8 cellular contexts compared by ENCODE assay signal in the genomic region with DNA sequence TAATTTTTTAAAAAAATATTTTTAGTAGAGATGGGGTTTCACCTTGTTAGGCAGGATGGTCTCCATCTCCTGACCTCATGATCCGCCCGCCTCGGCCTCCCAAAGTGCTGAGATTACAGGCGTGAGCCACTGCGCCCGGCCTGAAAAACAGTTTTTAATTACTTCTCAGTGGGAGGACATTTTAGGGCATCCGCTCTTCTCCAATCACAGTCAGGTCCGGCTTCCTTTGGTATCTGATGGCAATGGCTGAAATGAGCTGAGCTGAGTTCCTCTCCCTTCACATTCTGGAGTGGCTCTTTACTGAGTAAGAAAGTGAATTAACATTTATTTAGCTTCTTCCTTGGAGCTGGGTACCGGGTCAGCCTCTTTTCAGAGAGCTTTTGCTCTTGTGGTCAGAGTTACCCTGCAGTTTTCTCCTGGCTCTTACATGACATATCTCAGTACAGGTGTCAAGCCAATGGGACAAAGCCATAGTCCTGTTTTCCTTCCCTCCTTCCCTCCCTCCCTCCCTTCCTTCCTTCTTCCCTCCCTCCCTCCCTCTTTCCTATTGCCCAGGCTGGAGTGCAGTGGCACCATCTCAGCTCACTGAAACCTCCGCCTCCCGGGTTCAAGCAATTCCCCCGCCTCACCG. TPM values are rescaled to one million over a fixed set of nuclear protein-coding genes. Genes with fewer than 3 reads are reported as not detected.
A peak's percentile ranks its signal among the peaks of the same experiment; 100 is the strongest.
DNase-seq lines count a peak whose midpoint lies in the region; ATAC-seq lines count a peak whose summit lies in the region.

No MANE protein-coding gene starts in this region.

- intact Hi-C loops in activated naive CD4-positive, alpha-beta T cell treated with anti-CD3 and anti-CD28 coated beads for 36 hours (cut with micrococcal nuclease): loop anchor here (1.0 to 10.0 kb wide), 7 partner anchors 34 to 973 kb away; partner anchors contain the start of genes BIRC6, FAM98A, LTBP1 and RASGRP3

- peaks cover 22% of the 10 kb centered on the region for H3K4me1 Mint-ChIP-seq in activated naive CD4-positive, alpha-beta T cell treated with anti-CD3 and anti-CD28 coated beads for 36 hours (ENCODE audit: low read depth)
- peaks cover 20% of the 10 kb centered on the region for H3K4me1 Mint-ChIP-seq in activated CD8-positive, alpha-beta T cell treated with anti-CD3 and anti-CD28 coated beads, Interleukin-2, amount 10 ng/mL, durations not matched to agents 7 days and 5 days (ENCODE audit: low read depth)
- H3K4me1 Mint-ChIP-seq in stimulated activated naive CD8-positive, alpha-beta T cell treated with anti-CD3 and anti-CD28 coated beads, Interleukin-15, amount 100 ng/mL, for 72 hours: peaks cover 38% of the 10 kb centered on the region

- peak overlapping the region; percentile 77; the same call in 1 of the 2 replicates for H3K4me3 ChIP-seq in iPS-18c (ENCODE audit: insufficient read depth, low read depth, low read length)

- peaks cover 2% of the 10 kb centered on the region for H3K9me3 ChIP-seq in iPS-18c (ENCODE audit: control insufficient read depth, insufficient read depth, low read length)

- no peaks in the 10 kb centered on the region for H3K9me3 Mint-ChIP-seq in activated naive CD4-positive, alpha-beta T cell treated with anti-CD3 and anti-CD28 coated beads for 36 hours
- H3K9me3 Mint-ChIP-seq in activated CD8-positive, alpha-beta T cell treated with anti-CD3 and anti-CD28 coated beads, Interleukin-2, amount 10 ng/mL, durations not matched to agents 7 days and 5 days (ENCODE audit: insufficient read depth): no peaks in the 10 kb centered on the region
- H3K9me3 Mint-ChIP-seq in stimulated activated naive CD8-positive, alpha-beta T cell treated with anti-CD3 and anti-CD28 coated beads, Interleukin-15, amount 100 ng/mL, for 72 hours: no peaks in the 10 kb centered on the region

- CTCF ChIA-PET in activated naive CD4-positive, alpha-beta T cell treated with anti-CD3 and anti-CD28 coated beads for 36 hours (lab: Charles Lee): no interaction called here
- CTCF ChIA-PET in activated CD8-positive, alpha-beta T cell treated with anti-CD3 and anti-CD28 coated beads, Interleukin-2, amount 10 ng/mL, durations not matched to agents 7 days and 5 days (lab: Charles Lee): no interaction called here

- DNase-seq in activated naive CD4-positive, alpha-beta T cell treated with anti-CD3 and anti-CD28 coated beads for 36 hours: no peak
- DNase-seq in activated naive CD4-positive, alpha-beta T cell treated with Interleukin-2 at 50 U/mL for 16 hours: no peak
- no peak for DNase-seq in activated CD8-positive, alpha-beta T cell treated with anti-CD3 and anti-CD28 coated beads, Interleukin-2, amount 10 ng/mL, durations not matched to agents 7 days and 5 days
- DNase-seq in stimulated activated naive CD8-positive, alpha-beta T cell treated with anti-CD3 and anti-CD28 coated beads, Interleukin-15, amount 100 ng/mL, for 72 hours: no peak
- no peak for DNase-seq in activated effector memory CD4-positive, alpha-beta T cell treated with Interleukin-2 at 50 U/mL for 16 hours
- DNase-seq in GM03348 (ENCODE audit: low spot score): no peak

- no peak for ATAC-seq in activated CD8-positive, alpha-beta T cell treated with anti-CD3 and anti-CD28 coated beads, Interleukin-2, amount 10 ng/mL, durations not matched to agents 7 days and 5 days
- no peak for ATAC-seq in stimulated activated naive CD8-positive, alpha-beta T cell treated with anti-CD3 and anti-CD28 coated beads, Interleukin-15, amount 100 ng/mL, for 72 hours
- no peak for ATAC-seq in GM21515 (IDR thresholded peaks at IDR 0.05; ENCODE audit: unreplicated experiment)

- peaks cover 6% of the 10 kb centered on the region for H3K36me3 Mint-ChIP-seq in activated naive CD4-positive, alpha-beta T cell treated with anti-CD3 and anti-CD28 coated beads for 36 hours (ENCODE audit: low read depth)
- H3K36me3 Mint-ChIP-seq in activated CD8-positive, alpha-beta T cell treated with anti-CD3 and anti-CD28 coated beads, Interleukin-2, amount 10 ng/mL, durations not matched to agents 7 days and 5 days (ENCODE audit: low read depth): peaks cover 23% of the 10 kb centered on the region

- no peaks in the 10 kb centered on the region for H3K27me3 Mint-ChIP-seq in activated naive CD4-positive, alpha-beta T cell treated with anti-CD3 and anti-CD28 coated beads for 36 hours (ENCODE audit: low read depth)
- H3K27me3 Mint-ChIP-seq in activated CD8-positive, alpha-beta T cell treated with anti-CD3 and anti-CD28 coated beads, Interleukin-2, amount 10 ng/mL, durations not matched to agents 7 days and 5 days (ENCODE audit: low read depth): no peaks in the 10 kb centered on the region
- no peaks in the 10 kb centered on the region for H3K27me3 Mint-ChIP-seq in stimulated activated naive CD8-positive, alpha-beta T cell treated with anti-CD3 and anti-CD28 coated beads, Interleukin-15, amount 100 ng/mL, for 72 hours

- peak overlapping the region; percentile 89 for H3K4me3 Mint-ChIP-seq in activated naive CD4-positive, alpha-beta T cell treated with anti-CD3 and anti-CD28 coated beads for 36 hours
- peak overlapping the region; percentile 94 for H3K4me3 Mint-ChIP-seq in activated CD8-positive, alpha-beta T cell treated with anti-CD3 and anti-CD28 coated beads, Interleukin-2, amount 10 ng/mL, durations not matched to agents 7 days and 5 days
- H3K4me3 Mint-ChIP-seq in stimulated activated naive CD8-positive, alpha-beta T cell treated with anti-CD3 and anti-CD28 coated beads, Interleukin-15, amount 100 ng/mL, for 72 hours: peak overlapping the region; percentile 89 to 94

- no peak overlapping the region for H3K27ac Mint-ChIP-seq in activated naive CD4-positive, alpha-beta T cell treated with anti-CD3 and anti-CD28 coated beads for 36 hours
- no peak overlapping the region for H3K27ac Mint-ChIP-seq in activated CD8-positive, alpha-beta T cell treated with anti-CD3 and anti-CD28 coated beads, Interleukin-2, amount 10 ng/mL, durations not matched to agents 7 days and 5 days
- H3K27ac Mint-ChIP-seq in stimulated activated naive CD8-positive, alpha-beta T cell treated with anti-CD3 and anti-CD28 coated beads, Interleukin-15, amount 100 ng/mL, for 72 hours: peak overlapping the region in 1 of 2 donors; percentile 19

- POLR2A ChIA-PET in activated CD8-positive, alpha-beta T cell treated with anti-CD3 and anti-CD28 coated beads, Interleukin-2, amount 10 ng/mL, durations not matched to agents 7 days and 5 days (lab: Charles Lee): no interaction called here

RNA-seq across cellular contexts. Expression of gene TTC27, which starts 1.1 kb away (rescaled TPM):
- 10 to 100 TPM; 25.2 to 27.5 TPM for total RNA-seq in activated naive CD4-positive, alpha-beta T cell treated with anti-CD3 and anti-CD28 coated beads for 36 hours
- total RNA-seq in activated CD8-positive, alpha-beta T cell treated with anti-CD3 and anti-CD28 coated beads, Interleukin-2, amount 10 ng/mL, durations not matched to agents 7 days and 5 days: 10 to 100 TPM; 14.9 to 20.9 TPM
